10 cellular contexts compared by ENCODE assay signal in genomic region chr19:22041151-22041550, GRCh38. TPM values are rescaled to one million over a fixed set of nuclear protein-coding genes. Genes with fewer than 3 reads are reported as not detected.
A peak's percentile ranks its signal among the peaks of the same experiment; 100 is the strongest.
DNase-seq lines count a peak whose midpoint lies in the region; ATAC-seq lines count a peak whose summit lies in the region.
"Not testable (repeated sequence)": the region's sequence is repeated elsewhere in the genome, so short reads cannot be mapped to it uniquely, and the experiment has no call there.
"Had no signal": no experiment of that assay in that cellular context is flagged by ENCODE, and none has a peak within 500 bp of the region (broad histone marks: within the 10 kb centered on the region; RNA-seq: fewer than 3 reads in every experiment).

No MANE protein-coding gene starts in this region.

- peak; percentile 23 for ATAC-seq in activated CD4-positive, alpha-beta T cell treated with anti-CD3 and anti-CD28 coated beads for 36 hours
- peak; percentile 54 to 63 for ATAC-seq in activated T-cell treated with anti-CD3 and anti-CD28 coated beads, Interleukin-2, amount 50 U/mL, for 72 hours (replicated peaks in 1 of 2)
- ATAC-seq in activated T-helper 17 cell treated with anti-CD3 and anti-CD28 coated beads, Interleukin-2, amount 50 U/mL, for 72 hours (replicated peaks) = peak; percentile 46
- peak; percentile 32 to 45 for ATAC-seq in activated naive CD4-positive, alpha-beta T cell treated with anti-CD3 and anti-CD28 coated beads, Interleukin-2, amount 50 U/mL, for 72 hours
- peak; percentile 53 for ATAC-seq in stimulated activated effector memory CD8-positive, alpha-beta T cell treated with anti-CD3 and anti-CD28 coated beads, Interleukin-12 subunit alpha, Interleukin-12 subunit beta, amount 100 ng/mL, for 72 hours
- ATAC-seq in stimulated activated naive CD8-positive, alpha-beta T cell treated with anti-CD3 and anti-CD28 coated beads, Interleukin-15, amount 100 ng/mL, for 72 hours = peak; percentile 39

- CTCF ChIA-PET in activated CD4-positive, alpha-beta T cell treated with anti-CD3 and anti-CD28 coated beads for 36 hours (lab: Charles Lee) = not testable (repeated sequence)

- intact Hi-C loops in activated CD4-positive, alpha-beta T cell treated with anti-CD3 and anti-CD28 coated beads for 36 hours (cut with DNase I, micrococcal nuclease) = not testable (repeated sequence)

- not testable (repeated sequence) for H3K4me1 Mint-ChIP-seq in activated CD4-positive, alpha-beta T cell treated with anti-CD3 and anti-CD28 coated beads for 36 hours; activated T-cell treated with anti-CD3 and anti-CD28 coated beads, Interleukin-2, amount 50 U/mL, for 72 hours (ENCODE audit: low read depth); activated T-helper 17 cell treated with anti-CD3 and anti-CD28 coated beads, Interleukin-2, amount 50 U/mL, for 72 hours; stimulated activated effector memory CD8-positive, alpha-beta T cell treated with anti-CD3 and anti-CD28 coated beads, Interleukin-12 subunit alpha, Interleukin-12 subunit beta, amount 100 ng/mL, for 72 hours; stimulated activated naive CD8-positive, alpha-beta T cell treated with anti-CD3 and anti-CD28 coated beads, Interleukin-15, amount 100 ng/mL, for 72 hours

- not testable (repeated sequence) for H3K9me3 Mint-ChIP-seq in activated CD4-positive, alpha-beta T cell treated with anti-CD3 and anti-CD28 coated beads for 36 hours (ENCODE audit: low read depth); activated T-cell treated with anti-CD3 and anti-CD28 coated beads, Interleukin-2, amount 50 U/mL, for 72 hours; activated T-helper 17 cell treated with anti-CD3 and anti-CD28 coated beads, Interleukin-2, amount 50 U/mL, for 72 hours; stimulated activated effector memory CD8-positive, alpha-beta T cell treated with anti-CD3 and anti-CD28 coated beads, Interleukin-12 subunit alpha, Interleukin-12 subunit beta, amount 100 ng/mL, for 72 hours; stimulated activated naive CD8-positive, alpha-beta T cell treated with anti-CD3 and anti-CD28 coated beads, Interleukin-15, amount 100 ng/mL, for 72 hours
- peaks cover 0 to 11% of the 10 kb centered on the region in 2 donors for H3K9me3 Mint-ChIP-seq in activated naive CD4-positive, alpha-beta T cell treated with anti-CD3 and anti-CD28 coated beads, Interleukin-2, amount 50 U/mL, for 72 hours

- not testable (repeated sequence) for H3K27me3 Mint-ChIP-seq in activated CD4-positive, alpha-beta T cell treated with anti-CD3 and anti-CD28 coated beads for 36 hours; activated T-cell treated with anti-CD3 and anti-CD28 coated beads, Interleukin-2, amount 50 U/mL, for 72 hours (ENCODE audit: low read depth); activated T-helper 17 cell treated with anti-CD3 and anti-CD28 coated beads, Interleukin-2, amount 50 U/mL, for 72 hours; stimulated activated naive CD8-positive, alpha-beta T cell treated with anti-CD3 and anti-CD28 coated beads, Interleukin-15, amount 100 ng/mL, for 72 hours

- not testable (repeated sequence) for H3K36me3 Mint-ChIP-seq in activated CD4-positive, alpha-beta T cell treated with anti-CD3 and anti-CD28 coated beads for 36 hours (ENCODE audit: low read depth); activated T-cell treated with anti-CD3 and anti-CD28 coated beads, Interleukin-2, amount 50 U/mL, for 72 hours (ENCODE audit: insufficient read depth in 2 of 2); activated T-helper 17 cell treated with anti-CD3 and anti-CD28 coated beads, Interleukin-2, amount 50 U/mL, for 72 hours (ENCODE audit: low read depth); activated naive CD4-positive, alpha-beta T cell treated with anti-CD3 and anti-CD28 coated beads, Interleukin-2, amount 50 U/mL, for 72 hours; stimulated activated effector memory CD8-positive, alpha-beta T cell treated with anti-CD3 and anti-CD28 coated beads, Interleukin-12 subunit alpha, Interleukin-12 subunit beta, amount 100 ng/mL, for 72 hours

- H3K27ac Mint-ChIP-seq in activated CD4-positive, alpha-beta T cell treated with anti-CD3 and anti-CD28 coated beads for 36 hours; activated T-cell treated with anti-CD3 and anti-CD28 coated beads, Interleukin-2, amount 50 U/mL, for 72 hours; activated T-helper 17 cell treated with anti-CD3 and anti-CD28 coated beads, Interleukin-2, amount 50 U/mL, for 72 hours; activated naive CD4-positive, alpha-beta T cell treated with anti-CD3 and anti-CD28 coated beads, Interleukin-2, amount 50 U/mL, for 72 hours; stimulated activated effector memory CD8-positive, alpha-beta T cell treated with anti-CD3 and anti-CD28 coated beads, Interleukin-12 subunit alpha, Interleukin-12 subunit beta, amount 100 ng/mL, for 72 hours; stimulated activated naive CD8-positive, alpha-beta T cell treated with anti-CD3 and anti-CD28 coated beads, Interleukin-15, amount 100 ng/mL, for 72 hours: not testable (repeated sequence)

- not testable (repeated sequence) for H3K4me3 Mint-ChIP-seq in activated CD4-positive, alpha-beta T cell treated with anti-CD3 and anti-CD28 coated beads for 36 hours; activated T-cell treated with anti-CD3 and anti-CD28 coated beads, Interleukin-2, amount 50 U/mL, for 72 hours; activated T-helper 17 cell treated with anti-CD3 and anti-CD28 coated beads, Interleukin-2, amount 50 U/mL, for 72 hours; stimulated activated effector memory CD8-positive, alpha-beta T cell treated with anti-CD3 and anti-CD28 coated beads, Interleukin-12 subunit alpha, Interleukin-12 subunit beta, amount 100 ng/mL, for 72 hours; stimulated activated naive CD8-positive, alpha-beta T cell treated with anti-CD3 and anti-CD28 coated beads, Interleukin-15, amount 100 ng/mL, for 72 hours

- not testable (repeated sequence) for DNase-seq in activated CD4-positive, alpha-beta T cell treated with anti-CD3 and anti-CD28 coated beads for 36 hours; activated T-cell treated with anti-CD3 and anti-CD28 coated beads, Interleukin-2, amount 50 U/mL, for 72 hours; activated naive CD4-positive, alpha-beta T cell treated with anti-CD3 and anti-CD28 coated beads, Interleukin-2, amount 50 U/mL, for 72 hours (ENCODE audit: low spot score in 2 of 2); stimulated activated effector memory CD8-positive, alpha-beta T cell treated with anti-CD3 and anti-CD28 coated beads, Interleukin-12 subunit alpha, Interleukin-12 subunit beta, amount 100 ng/mL, for 72 hours (ENCODE audit: low spot score in 2 of 2); stimulated activated naive CD8-positive, alpha-beta T cell treated with anti-CD3 and anti-CD28 coated beads, Interleukin-15, amount 100 ng/mL, for 72 hours

- POLR2A ChIA-PET in activated CD4-positive, alpha-beta T cell treated with anti-CD3 and anti-CD28 coated beads for 36 hours (lab: Charles Lee) = not testable (repeated sequence)

RNA-seq across cellular contexts. Expression of gene ZNF257, which starts 11.1 kb away (rescaled TPM):
- 10 to 100 TPM; 16.1 to 17.7 TPM for total RNA-seq in activated CD4-positive, alpha-beta T cell treated with anti-CD3 and anti-CD28 coated beads for 36 hours
- 10 to 100 TPM in 1 of 2 donors, 1 to 10 TPM in 1; 9.6 to 12.1 TPM for total RNA-seq in activated T-cell treated with anti-CD3 and anti-CD28 coated beads, Interleukin-2, amount 50 U/mL, for 72 hours
- total RNA-seq in activated T-helper 17 cell treated with anti-CD3 and anti-CD28 coated beads, Interleukin-2, amount 50 U/mL, for 72 hours = 10 to 100 TPM in 1 of 2 donors, 1 to 10 TPM in 1; 9.3 to 16.2 TPM
- total RNA-seq in activated naive CD4-positive, alpha-beta T cell treated with anti-CD3 and anti-CD28 coated beads, Interleukin-2, amount 50 U/mL, for 72 hours = 10 to 100 TPM; 12.4 to 12.5 TPM
- total RNA-seq: A172, A673, Caco-2 had no signal

RNA-seq across cellular contexts. Expression of gene ZNF208, which starts 30.4 kb away (rescaled TPM):
- 1 to 10 TPM; 2.7 to 3.4 TPM for total RNA-seq in activated CD4-positive, alpha-beta T cell treated with anti-CD3 and anti-CD28 coated beads for 36 hours
- 1 to 10 TPM in 1 of 2 donors, under 1 TPM in 1; 0.70 to 4.6 TPM for total RNA-seq in activated T-cell treated with anti-CD3 and anti-CD28 coated beads, Interleukin-2, amount 50 U/mL, for 72 hours
- 10 to 100 TPM in 1 of 2 donors, 1 to 10 TPM in 1; 3.3 to 13.8 TPM for total RNA-seq in activated T-helper 17 cell treated with anti-CD3 and anti-CD28 coated beads, Interleukin-2, amount 50 U/mL, for 72 hours
- total RNA-seq in activated naive CD4-positive, alpha-beta T cell treated with anti-CD3 and anti-CD28 coated beads, Interleukin-2, amount 50 U/mL, for 72 hours = 1 to 10 TPM; 2.1 to 4.2 TPM
- total RNA-seq: A172, A673, Caco-2, Calu3 had no signal
